ENCODE assay signal across 8 cellular contexts in genomic region chr12:67943295-67943892, GRCh38. TPM values are rescaled to one million over a fixed set of nuclear protein-coding genes. Genes with fewer than 3 reads are reported as not detected.
DNase-seq lines count a peak whose midpoint lies in the region; ATAC-seq and TF ChIP-seq lines count a peak whose summit lies in the region.

No MANE protein-coding gene starts in this region.

- no peaks in the 10 kb centered on the region for H3K36me3 ChIP-seq in CD8-positive, alpha-beta memory T cell (ENCODE audit: insufficient read depth, low read length)
- no peaks in the 10 kb centered on the region for H3K36me3 ChIP-seq in MG63

- H3K27ac ChIP-seq in CD8-positive, alpha-beta memory T cell (ENCODE audit: low read depth, low read length): no peak overlapping the region
- no peak overlapping the region for H3K27ac ChIP-seq in RWPE1

- H3K27me3 ChIP-seq in CD8-positive, alpha-beta memory T cell (ENCODE audit: insufficient read depth, low read length, poor library complexity, severe bottlenecking): no peaks in the 10 kb centered on the region
- H3K27me3 ChIP-seq in MG63: no peaks in the 10 kb centered on the region

- H3K4me1 Mint-ChIP-seq in CD8-positive, alpha-beta memory T cell: peaks cover 4 to 9% (median 8%) of the 10 kb centered on the region in 3 donors

- POLR2A ChIA-PET in CD8-positive, alpha-beta memory T cell (lab: Charles Lee): interaction anchor here (1.0 to 1.6 kb wide), 2 partner anchors 295 to 587 kb away, joined by 4 to 33 read pairs; partner anchors contain the start of gene DYRK2
- POLR2A ChIA-PET in RWPE1 (lab: Yijun Ruan, JAX; ENCODE audit: low non-redundant PET): no interaction called here

- peaks cover 0 to 3% (median 0%) of the 10 kb centered on the region in 3 donors for H3K36me3 Mint-ChIP-seq in CD8-positive, alpha-beta memory T cell

- no peak overlapping the region for H3K4me3 ChIP-seq in CD8-positive, alpha-beta memory T cell (ENCODE audit: low read length)
- no peak overlapping the region for H3K4me3 ChIP-seq in MG63

- peaks cover 0 to 2% of the 10 kb centered on the region in 2 donors for H3K27me3 Mint-ChIP-seq in CD8-positive, alpha-beta memory T cell

- no peak overlapping the region for H3K4me3 Mint-ChIP-seq in CD8-positive, alpha-beta memory T cell

- peak; percentile 73 for TF ChIP-seq CTCF in RWPE1 (conservative IDR thresholded peaks at IDR 0.05; ENCODE audit: low read depth)

- CTCF ChIA-PET in CD8-positive, alpha-beta memory T cell (lab: Charles Lee): interaction anchor here (0.5 to 7.8 kb wide), 22 partner anchors 8 to 675 kb away, joined by 3 to 142 read pairs (median 3); partner anchors contain the start of gene CAND1
- CTCF ChIA-PET in RWPE1 (lab: Yijun Ruan, JAX): interaction anchor here (0.6 to 1.6 kb wide), 8 partner anchors 13 to 590 kb away, joined by 3 to 11 read pairs (median 3); no protein-coding TSS in a partner anchor

- no peaks in the 10 kb centered on the region for H3K9me3 ChIP-seq in CD8-positive, alpha-beta memory T cell (ENCODE audit: low read length)
- no peaks in the 10 kb centered on the region for H3K9me3 ChIP-seq in MG63

- peak; percentile 23 to 67 (median 48) for DNase-seq in CD8-positive, alpha-beta memory T cell
- DNase-seq in MG63 (peak; percentile 12), RWPE1 (ENCODE audit: low spot score) (peak; percentile 55), head of caudate nucleus (peak in 38 of 42 donors; percentile 11 to 91 (median 70)), retina (peak; percentile 65)
- peak; percentile 66 for DNase-seq in activated naive CD4-positive, alpha-beta T cell treated with anti-CD3 and anti-CD28 coated beads, Interleukin-2, amount 50 U/mL, for 16 hours

- ATAC-seq in GM21390 (IDR thresholded peaks at IDR 0.05; ENCODE audit: unreplicated experiment): peak; percentile 91
- no peak for ATAC-seq in GM18498 (IDR thresholded peaks at IDR 0.05; ENCODE audit: unreplicated experiment)

- H3K4me1 ChIP-seq in CD8-positive, alpha-beta memory T cell (ENCODE audit: insufficient read depth, low read length): no peaks in the 10 kb centered on the region

- intact Hi-C loops in head of caudate nucleus (cut with DNase I): loop anchor here (5.0 to 10.0 kb wide), 3 partner anchors 309 to 591 kb away; no protein-coding TSS in a partner anchor

- H3K9me3 Mint-ChIP-seq in CD8-positive, alpha-beta memory T cell: no peaks in the 10 kb centered on the region

- H3K27ac Mint-ChIP-seq in CD8-positive, alpha-beta memory T cell: no peak overlapping the region

RNA-seq across cellular contexts. Expression of gene IFNG-AS1, which starts 45.9 kb away (rescaled TPM):
- total RNA-seq in CD8-positive, alpha-beta memory T cell: 1 to 10 TPM in 1 of 2 experiments, under 1 TPM in 1; 0.95 to 1.6 TPM
- 35.4 TPM for polyA plus RNA-seq in CD8-positive, alpha-beta memory T cell
- total RNA-seq in MG63 (2014; rRNA removed; shearing (Covaris generic); ENCODE audit: low replicate concordance): not detected in 2 replicates

Comparison
In these comparisons a context has a peak if more than half of its experiments do, and no peak if none do; other contexts are left out.
1. DNase-seq: peak in every context shown above with its lines; median percentile 70 in head of caudate nucleus; 66 in activated naive CD4-positive, alpha-beta T cell treated with anti-CD3 and anti-CD28 coated beads, Interleukin-2, amount 50 U/mL, for 16 hours; 65 in retina; 55 in RWPE1; 48 in CD8-positive, alpha-beta memory T cell; 12 in MG63.